In genomic region chr11:12677131-12677530, GRCh38 we compare ENCODE assay signal across 10 cellular contexts. TPM values are rescaled to one million over a fixed set of nuclear protein-coding genes. Genes with fewer than 3 reads are reported as not detected.
A peak's percentile ranks its signal among the peaks of the same experiment; 100 is the strongest.
DNase-seq lines count a peak whose midpoint lies in the region; ATAC-seq and TF ChIP-seq lines count a peak whose summit lies in the region.
"Had no signal": no experiment of that assay in that cellular context is flagged by ENCODE, and none has a peak within 500 bp of the region (broad histone marks: within the 10 kb centered on the region; RNA-seq: fewer than 3 reads in every experiment).

No MANE protein-coding gene starts in this region.

- peak overlapping the region; percentile 14 for H3K4me3 ChIP-seq in HEK293 (ENCODE audit: low read depth, low read length)
- peak overlapping the region; percentile 78 for H3K4me3 ChIP-seq in smooth muscle cell

- H3K27me3 ChIP-seq in smooth muscle cell (ENCODE audit: low read depth) = no peaks in the 10 kb centered on the region

- H3K4me1 ChIP-seq in HEK293 (ENCODE audit: control insufficient read depth, insufficient read depth, low read length) (peaks cover 11% of the 10 kb centered on the region; the same call in 1 of the 2 replicates), smooth muscle cell (ENCODE audit: low read depth) (peaks cover 48% of the 10 kb centered on the region)

- in situ Hi-C loops in SK-MEL-5 (cut with HindIII; ENCODE audit: low pct_unique_long_range_greater_than_20kb, low sequenced_read_pairs) = no loop called here

- DNase-seq in SK-MEL-5 (ENCODE audit: low read depth, low spot score) (peak; percentile 48), glomerular visceral epithelial cell (ENCODE audit: extremely low spot score) (peak; percentile 23), smooth muscle cell (lab: John Stamatoyannopoulos, UW; ENCODE audit: unreplicated experiment) (no peak), left lobe of liver (ENCODE audit: low spot score) (no peak), ecto neural progenitor cell (ENCODE audit: low spot score) (no peak), NCI-H510A treated with DMSO at 0.1 percent for 48 hours (lab: John Stamatoyannopoulos, UW) (no peak)
- DNase-seq: activated CD4-positive, alpha-beta T cell treated with anti-CD3 and anti-CD28 coated beads, Interleukin-2, amount 50 U/mL, for 4 hours had no signal

- POLR2A ChIA-PET in HEK293 (lab: Yijun Ruan, JAX) = no interaction called here

- no peak for TF ChIP-seq CTCF in HEK293 (tag by site-specific recombination; IDR thresholded peaks at IDR 0.05)
- TF ChIP-seq CTCF in smooth muscle cell (IDR thresholded peaks at IDR 0.05; ENCODE audit: borderline replicate concordance, insufficient read depth, poor library complexity, severe bottlenecking) = no peak

- H2AFZ ChIP-seq in smooth muscle cell (ENCODE audit: low read depth) = no peak overlapping the region

- H3K27ac ChIP-seq in HEK293 (ENCODE audit: extremely low read depth, low read depth, low read length) = no peak overlapping the region
- peak overlapping the region; percentile 99 for H3K27ac ChIP-seq in smooth muscle cell (ENCODE audit: low read depth)

- H3K4me2 ChIP-seq in smooth muscle cell = peak overlapping the region; percentile 84

- H3K79me2 ChIP-seq in smooth muscle cell (ENCODE audit: low read depth) = peaks cover 83% of the 10 kb centered on the region

- peaks cover 4% of the 10 kb centered on the region for H4K20me1 ChIP-seq in smooth muscle cell (ENCODE audit: low read depth)

- H3K36me3 ChIP-seq in HEK293 (ENCODE audit: control insufficient read depth in 2 of 2, insufficient read depth in 1 of 2, low read length in 2 of 2) = peaks cover 0 to 2% of the 10 kb centered on the region in 2 experiments; a peak in 1 of 3 replicates
- H3K36me3 ChIP-seq in smooth muscle cell (ENCODE audit: low read depth) = no peaks in the 10 kb centered on the region

- H3K9me3 ChIP-seq in HEK293 (ENCODE audit: control insufficient read depth, insufficient read depth, low read depth, low read length) (no peaks in the 10 kb centered on the region), smooth muscle cell (replicated peaks; ENCODE audit: low read depth) (no peaks in the 10 kb centered on the region)

- CTCF ChIA-PET in HEK293 (lab: Yijun Ruan, JAX) = interaction anchor here (0.7 to 1.2 kb wide), 6 partner anchors 213 to 1732 kb away, joined by 3 to 4 read pairs (median 3); no protein-coding TSS in a partner anchor

- H3F3A ChIP-seq in smooth muscle cell (ENCODE audit: low read depth) = peaks cover 21% of the 10 kb centered on the region

- WGBS in smooth muscle cell (ENCODE audit: low lambda C conversion rate) = 5% methylated on average over 3 of the region's 3 CpGs

- H3K9ac ChIP-seq in smooth muscle cell (ENCODE audit: low read depth) = peak overlapping the region; percentile 87

- ATAC-seq in left lobe of liver = no peak
- ATAC-seq in GM18519 (IDR thresholded peaks at IDR 0.05; ENCODE audit: low FRiP score, unreplicated experiment) = no peak

TF ChIP-seq in HEK293, 187 proteins besides CTCF, POLR2A, EP300 and RAD21:
- no peak for TF ChIP-seq ZNF302 (tag by site-specific recombination; IDR thresholded peaks at IDR 0.05; ENCODE audit: low read depth)
- TF ChIP-seq WT1 (tag by site-specific recombination; IDR thresholded peaks at IDR 0.05) = peak; percentile 54; the same call in 1 of the 2 replicates
- no peak for TF ChIP-seq ZNF169 (tag by site-specific recombination; IDR thresholded peaks at IDR 0.05)
- no peak for TF ChIP-seq ZBTB8A (tag by site-specific recombination; IDR thresholded peaks at IDR 0.05)
- peak; percentile 80 for TF ChIP-seq ZNF398 (tag by site-specific recombination; IDR thresholded peaks at IDR 0.05)

RNA-seq across cellular contexts. Expression of gene TEAD1, which starts 2.9 kb away (rescaled TPM):
- total RNA-seq in SK-MEL-5 (2014; rRNA removed; shearing (Covaris generic)) = 55.0 and 68.3 TPM in 2 replicates
- polyA plus RNA-seq in SK-MEL-5 (2015; cell fraction: cytosol; rRNA removed) = 49.8 and 88.0 TPM in 2 replicates
- polyA plus RNA-seq in SK-MEL-5 (2015; cell fraction: nucleus; rRNA removed) = 94.9 and 147 TPM in 2 replicates
- 181 and 191 TPM in 2 replicates for total RNA-seq in smooth muscle cell
- 63.0 and 66.9 TPM in 2 replicates for polyA plus RNA-seq in smooth muscle cell
- total RNA-seq in left lobe of liver = 29.6 TPM
- polyA plus RNA-seq: IgD-negative memory B cell had no signal

Comparison
In these comparisons a context has a peak if more than half of its experiments do, and no peak if none do; other contexts are left out.
1. DNase-seq: peak in SK-MEL-5 (single experiment) and glomerular visceral epithelial cell (single experiment); none in smooth muscle cell (single experiment), left lobe of liver (single experiment), ecto neural progenitor cell (single experiment) and NCI-H510A treated with DMSO at 0.1 percent for 48 hours (single experiment).